In the genomic region with DNA sequence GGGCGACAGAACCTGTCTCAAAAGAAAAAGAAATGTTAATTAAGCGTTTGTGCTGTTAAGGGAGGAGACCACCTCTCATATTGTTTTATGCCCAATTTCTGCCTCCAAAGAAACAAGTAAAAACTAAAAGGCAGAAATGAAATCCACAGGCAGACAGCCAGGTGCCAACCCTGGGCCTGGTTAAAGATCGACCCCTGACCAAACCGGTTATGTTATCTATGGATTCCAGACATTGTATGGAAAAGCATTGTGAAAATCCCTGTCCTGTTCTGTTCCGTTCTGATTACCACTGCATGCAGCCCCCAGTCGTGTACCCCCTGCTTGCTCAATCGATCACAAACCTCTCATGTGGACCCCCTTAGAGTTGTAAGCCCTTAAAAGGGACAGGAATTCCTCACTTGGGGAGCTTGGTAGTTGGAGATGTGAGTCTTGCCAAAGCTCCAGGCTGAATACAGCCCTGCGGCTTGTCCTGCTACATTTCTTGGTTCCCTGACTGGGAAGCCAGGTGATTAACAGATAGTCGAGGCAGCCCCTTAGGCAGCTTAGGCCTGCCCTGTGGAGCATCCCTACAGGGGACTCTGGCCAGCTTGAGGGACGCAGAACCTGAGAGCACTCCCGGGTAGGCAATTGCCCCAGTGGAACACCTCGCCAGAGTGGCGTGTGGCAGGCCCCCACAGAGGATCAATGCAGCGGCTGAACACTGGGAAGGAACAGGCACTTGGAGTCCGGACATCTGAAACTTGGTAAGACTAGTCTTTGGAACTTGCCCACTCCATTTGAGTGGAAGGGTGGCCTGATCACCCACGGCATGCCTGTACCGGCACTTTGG, we compare ENCODE assay signal across 8 cellular contexts. TPM values are rescaled to one million over a fixed set of nuclear protein-coding genes. Genes with fewer than 3 reads are reported as not detected.
DNase-seq lines count a peak whose midpoint lies in the region; ATAC-seq and TF ChIP-seq lines count a peak whose summit lies in the region.

No MANE protein-coding gene starts in this region.

- H3K4me3 ChIP-seq in lower lobe of right lung (peak overlapping the region; percentile 88), thymus (ENCODE audit: low read length) (peak overlapping the region; percentile 91)

- no peaks in the 10 kb centered on the region for H3K27me3 ChIP-seq in lower lobe of right lung (ENCODE audit: low read depth)
- no peaks in the 10 kb centered on the region for H3K27me3 ChIP-seq in thymus (ENCODE audit: control insufficient read depth, insufficient read depth)

- peaks cover 45% of the 10 kb centered on the region for H3K4me1 Mint-ChIP-seq in activated T-cell treated with anti-CD3 and anti-CD28 coated beads, Interleukin-2, amount 50 U/mL, for 24 hours (ENCODE audit: low read depth)
- peaks cover 54% of the 10 kb centered on the region for H3K4me1 Mint-ChIP-seq in activated naive CD8-positive, alpha-beta T cell treated with anti-CD3 and anti-CD28 coated beads, Interleukin-2, amount 50 U/mL, for 24 hours

- H3K4me3 Mint-ChIP-seq in activated T-cell treated with anti-CD3 and anti-CD28 coated beads, Interleukin-2, amount 50 U/mL, for 24 hours, result peak overlapping the region; percentile 93
- peak overlapping the region; percentile 91 for H3K4me3 Mint-ChIP-seq in activated naive CD8-positive, alpha-beta T cell treated with anti-CD3 and anti-CD28 coated beads, Interleukin-2, amount 50 U/mL, for 24 hours

- no peaks in the 10 kb centered on the region for H3K9me3 Mint-ChIP-seq in activated T-cell treated with anti-CD3 and anti-CD28 coated beads, Interleukin-2, amount 50 U/mL, for 24 hours
- no peaks in the 10 kb centered on the region for H3K9me3 Mint-ChIP-seq in activated naive CD8-positive, alpha-beta T cell treated with anti-CD3 and anti-CD28 coated beads, Interleukin-2, amount 50 U/mL, for 24 hours

- H3K4me1 ChIP-seq in lower lobe of right lung, result peaks cover 34% of the 10 kb centered on the region
- peaks cover 19% of the 10 kb centered on the region for H3K4me1 ChIP-seq in thymus (ENCODE audit: control insufficient read depth, insufficient read depth, low read length)

- no peaks in the 10 kb centered on the region for H3K27me3 Mint-ChIP-seq in activated T-cell treated with anti-CD3 and anti-CD28 coated beads, Interleukin-2, amount 50 U/mL, for 24 hours
- no peaks in the 10 kb centered on the region for H3K27me3 Mint-ChIP-seq in activated naive CD8-positive, alpha-beta T cell treated with anti-CD3 and anti-CD28 coated beads, Interleukin-2, amount 50 U/mL, for 24 hours

- peak overlapping the region; percentile 83 for H3K27ac ChIP-seq in lower lobe of right lung
- H3K27ac ChIP-seq in thymus (ENCODE audit: low read depth), result peak overlapping the region; percentile 31

- H3K36me3 Mint-ChIP-seq in activated T-cell treated with anti-CD3 and anti-CD28 coated beads, Interleukin-2, amount 50 U/mL, for 24 hours (ENCODE audit: low read depth), result peaks cover 47% of the 10 kb centered on the region
- H3K36me3 Mint-ChIP-seq in activated naive CD8-positive, alpha-beta T cell treated with anti-CD3 and anti-CD28 coated beads, Interleukin-2, amount 50 U/mL, for 24 hours (ENCODE audit: low read depth), result peaks cover 26% of the 10 kb centered on the region

- H3K27ac Mint-ChIP-seq in activated T-cell treated with anti-CD3 and anti-CD28 coated beads, Interleukin-2, amount 50 U/mL, for 24 hours, result peak overlapping the region; percentile 92
- peak overlapping the region; percentile 84 for H3K27ac Mint-ChIP-seq in activated naive CD8-positive, alpha-beta T cell treated with anti-CD3 and anti-CD28 coated beads, Interleukin-2, amount 50 U/mL, for 24 hours

- WGBS in thymus, result 96% methylated on average over 17 of the region's 17 CpGs

- intact Hi-C loops in lower lobe of right lung (cut with DNase I), result no loop called here

- H3K36me3 ChIP-seq in lower lobe of right lung (peaks cover 13% of the 10 kb centered on the region), thymus (ENCODE audit: control insufficient read depth, insufficient read depth) (peaks cover 3% of the 10 kb centered on the region)

- no peak for DNase-seq in activated T-cell treated with anti-CD3 and anti-CD28 coated beads, Interleukin-2, amount 50 U/mL, for 24 hours
- no peak for DNase-seq in activated T-cell treated with anti-CD3 and anti-CD28 coated beads for 4 hours
- no peak for DNase-seq in activated naive CD8-positive, alpha-beta T cell treated with anti-CD3 and anti-CD28 coated beads, Interleukin-2, amount 50 U/mL, for 24 hours
- DNase-seq in lower lobe of right lung, result no peak
- no peak for DNase-seq in NK-92 treated with Interleukin-12 subunit alpha and Interleukin-12 subunit beta, amount 100 ng/mL, for 24 hours (lab: John Stamatoyannopoulos, UW)
- no peak for DNase-seq in NCI-H446 treated with DMSO at 0.1 percent for 48 hours (lab: John Stamatoyannopoulos, UW)
- no peak for DNase-seq in hepatic stellate cell (ENCODE audit: low spot score)

- H3K9me3 ChIP-seq in lower lobe of right lung, result no peaks in the 10 kb centered on the region
- no peaks in the 10 kb centered on the region for H3K9me3 ChIP-seq in thymus (ENCODE audit: control insufficient read depth)

- no peak for TF ChIP-seq CTCF in lower lobe of right lung (IDR thresholded peaks at IDR 0.05)

- ATAC-seq in activated naive CD8-positive, alpha-beta T cell treated with anti-CD3 and anti-CD28 coated beads, Interleukin-2, amount 50 U/mL, for 24 hours, result no peak
- no peak for ATAC-seq in lower lobe of right lung

RNA-seq across cellular contexts. Expression of a gene that starts 0.7 kb away (rescaled TPM):
- 20.0 TPM for total RNA-seq in lower lobe of right lung
- polyA plus RNA-seq in thymus, result 7.8 TPM

RNA-seq across cellular contexts. Expression of a gene that starts 14.6 kb away (rescaled TPM):
- total RNA-seq in lower lobe of right lung, result 12.5 TPM
- 9.1 TPM for polyA plus RNA-seq in thymus

RNA-seq across cellular contexts. Expression of a gene that starts 34.2 kb away (rescaled TPM):
- total RNA-seq in lower lobe of right lung, result 25.6 TPM
- 25.4 TPM for polyA plus RNA-seq in thymus

RNA-seq across cellular contexts. Expression of a gene that starts 46.0 kb away (rescaled TPM):
- 21.8 TPM for total RNA-seq in lower lobe of right lung
- 15.2 TPM for polyA plus RNA-seq in thymus
